ENCODE assay signal across 8 cellular contexts in the genomic region with DNA sequence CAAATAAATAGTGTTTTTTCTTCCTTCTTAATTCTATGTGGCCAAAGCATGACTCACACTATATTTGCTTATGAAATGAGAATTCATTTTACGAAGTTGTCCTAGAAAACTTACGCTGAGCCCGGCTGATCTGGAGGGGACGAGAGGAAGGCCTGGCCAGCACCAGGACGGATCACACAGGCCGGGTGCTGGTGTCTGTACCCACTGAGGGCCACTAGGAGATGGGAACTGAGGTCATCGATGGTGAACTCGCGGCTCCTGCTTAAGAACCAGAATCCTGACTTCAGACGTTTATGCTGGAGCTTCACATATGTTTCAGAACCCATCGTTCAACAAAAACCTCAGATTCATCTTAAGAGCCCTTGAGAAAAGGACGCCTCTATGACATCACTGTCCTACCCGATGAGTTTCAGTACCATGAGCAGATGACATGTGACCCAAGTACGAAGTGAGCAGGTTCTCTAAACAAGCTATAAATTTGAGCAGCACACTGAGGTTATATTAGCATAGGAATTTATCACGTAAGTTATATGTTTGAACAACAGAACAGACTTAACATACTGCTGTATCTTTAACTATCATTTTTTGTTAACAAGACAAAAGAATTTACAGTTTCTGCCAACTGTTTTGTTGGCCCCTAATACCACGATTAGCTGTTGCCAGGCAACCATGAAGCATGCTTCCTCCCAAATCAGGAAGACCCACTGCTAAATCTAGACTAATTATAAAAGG.
DNase-seq lines count a peak whose midpoint lies in the region; ATAC-seq and TF ChIP-seq lines count a peak whose summit lies in the region.

No MANE protein-coding gene starts in this region.

- TF ChIP-seq CTCF in OCI-LY1 (IDR thresholded peaks at IDR 0.05; ENCODE audit: low read length) (no peak; the same call in 1 of the 2 replicates), omental fat pad (IDR thresholded peaks at IDR 0.05) (no peak)

- H4K20me1 ChIP-seq in OCI-LY1 (ENCODE audit: insufficient read depth, low read length) = no peaks in the 10 kb centered on the region

- peak overlapping the region; percentile 85 for H2AFZ ChIP-seq in ACC112 (ENCODE audit: low read length, unreplicated experiment)
- no peak overlapping the region for H2AFZ ChIP-seq in OCI-LY1 (ENCODE audit: low read length)

- ATAC-seq in GM18508 (IDR thresholded peaks at IDR 0.05; ENCODE audit: insufficient read depth, unreplicated experiment) = peak; percentile 34
- peak; percentile 47 for ATAC-seq in HG02973 (IDR thresholded peaks at IDR 0.05; ENCODE audit: unreplicated experiment)
- peak; percentile 54 for ATAC-seq in omental fat pad (ENCODE audit: low FRiP score)

- H3K9ac ChIP-seq in OCI-LY1 (ENCODE audit: low read length) = peak overlapping the region; percentile 70

- peak overlapping the region; percentile 96 for H3K27ac ChIP-seq in ACC112 (ENCODE audit: low read depth, low read length)
- H3K27ac ChIP-seq in OCI-LY1 (ENCODE audit: low read depth, low read length, poor library complexity, severe bottlenecking) = peak overlapping the region; percentile 98

- H3K36me3 ChIP-seq in ACC112 (ENCODE audit: insufficient read depth, low read length) (no peaks in the 10 kb centered on the region), OCI-LY1 (ENCODE audit: insufficient read depth, low read length) (no peaks in the 10 kb centered on the region)

- H3K4me1 ChIP-seq in ACC112 (ENCODE audit: control insufficient read depth, insufficient read depth, low read length, unreplicated experiment) (peaks cover 54% of the 10 kb centered on the region), OCI-LY1 (ENCODE audit: insufficient read depth, low read length, severe bottlenecking) (peaks cover 82% of the 10 kb centered on the region)

- no peaks in the 10 kb centered on the region for H3K27me3 ChIP-seq in ACC112 (ENCODE audit: insufficient read depth, low read length)
- H3K27me3 ChIP-seq in OCI-LY1 (ENCODE audit: insufficient read depth, low read length) = no peaks in the 10 kb centered on the region

- peaks cover 5% of the 10 kb centered on the region for H3K79me2 ChIP-seq in ACC112 (ENCODE audit: control insufficient read depth, insufficient read depth, low read length, unreplicated experiment)
- no peaks in the 10 kb centered on the region for H3K79me2 ChIP-seq in OCI-LY1 (ENCODE audit: insufficient read depth, low read length)

- DNase-seq in epidermal melanocyte (ENCODE audit: insufficient read length, low spot score) (peak; percentile 48), omental fat pad (ENCODE audit: low spot score) (no peak), islet precursor cell (no peak)
- no peak for DNase-seq in stimulated activated CD4-positive, alpha-beta T cell treated with anti-CD3 and anti-CD28 coated beads, Interleukin-15, amount 100 ng/mL, for 24 hours

- no peaks in the 10 kb centered on the region for H3K9me2 ChIP-seq in OCI-LY1 (ENCODE audit: low read depth, low read length)

- H3K4me3 ChIP-seq in ACC112 (ENCODE audit: low read depth, low read length) (peak overlapping the region; percentile 62), OCI-LY1 (ENCODE audit: low read depth, low read length, poor library complexity, severe bottlenecking) (peak overlapping the region; percentile 50)

- no peaks in the 10 kb centered on the region for H3K9me3 ChIP-seq in OCI-LY1 (ENCODE audit: low read length)

- H3F3A ChIP-seq in OCI-LY1 (ENCODE audit: insufficient read depth, low read length) = 0 out of 2 replicates have a peak, but pooled peaks cover 3% of the 10 kb centered on the region

- H3K4me2 ChIP-seq in OCI-LY1 (ENCODE audit: low read length) = peak overlapping the region; percentile 77
